Comparison of ENCODE assay signal across 11 cellular contexts in the genomic region with DNA sequence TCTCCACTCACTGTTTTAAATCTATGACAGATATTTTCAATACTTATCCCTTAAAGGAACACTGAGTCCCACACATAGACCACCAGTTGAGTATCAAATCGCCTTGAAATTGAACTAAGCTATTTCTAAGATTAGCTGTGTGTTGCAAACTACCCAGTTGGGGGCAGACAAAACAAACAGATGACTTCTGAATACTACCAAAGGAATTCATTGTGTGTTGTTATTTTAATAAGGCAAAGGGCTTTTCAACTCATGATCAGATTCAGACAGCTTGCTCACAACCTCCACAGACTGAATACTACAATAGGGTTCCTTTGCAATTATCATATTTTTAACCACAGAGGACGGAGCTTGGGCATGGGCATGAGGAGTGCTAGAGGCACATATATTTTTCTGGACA.
DNase-seq lines count a peak whose midpoint lies in the region; ATAC-seq and TF ChIP-seq lines count a peak whose summit lies in the region.
"Had no signal": no experiment of that assay in that cellular context is flagged by ENCODE, and none has a peak within 500 bp of the region (broad histone marks: within the 10 kb centered on the region; RNA-seq: fewer than 3 reads in every experiment).

No MANE protein-coding gene starts in this region.

- H4K20me1 ChIP-seq in SK-N-SH (ENCODE audit: insufficient read depth), result no peaks in the 10 kb centered on the region

- H3K4me2 ChIP-seq in SK-N-SH, result no peak overlapping the region
- H3K4me2 ChIP-seq: A549 had no signal

- no peaks in the 10 kb centered on the region; the same call in none of the 2 replicates for H3K27me3 ChIP-seq in SK-N-SH (ENCODE audit: insufficient read depth)

- H3K4me3 ChIP-seq in SK-N-SH (ENCODE audit: low read depth in 2 of 2, low read length in 1 of 2) (no peak overlapping the region), foreskin fibroblast (ENCODE audit: low read depth in 1 of 2, low read length in 2 of 2) (no peak overlapping the region)
- H3K4me3 ChIP-seq: A549 had no signal

- no peak overlapping the region for H2AFZ ChIP-seq in SK-N-SH (ENCODE audit: low read depth)

- H3K27ac ChIP-seq in SK-N-SH (ENCODE audit: low read depth in 2 of 2, low read length in 1 of 2), result no peak overlapping the region
- H3K27ac ChIP-seq: A549 had no signal

- H3K9ac ChIP-seq in SK-N-SH, result no peak overlapping the region

- peak; percentile 29 for DNase-seq in NCI-H2107 treated with DMSO at 0.1 percent for 48 hours (lab: John Stamatoyannopoulos, UW; ENCODE audit: unreplicated experiment)
- no peak for DNase-seq in NCI-H2107 (lab: John Stamatoyannopoulos, UW)
- DNase-seq in SK-N-SH, result peak; percentile 10
- peak; percentile 24 to 59 for DNase-seq in foreskin fibroblast
- peak; percentile 13 for DNase-seq in smooth muscle cell of the brain vasculature (ENCODE audit: low read depth, low spot score)
- DNase-seq in central memory CD4-positive, alpha-beta T cell, result no peak
- DNase-seq in EL, result no peak
- DNase-seq: Karpas-422, retina had no signal

- TF ChIP-seq EP300 in SK-N-SH (IDR thresholded peaks at IDR 0.05; ENCODE audit: borderline replicate concordance in 1 of 2, low read depth in 1 of 2, low read length in 1 of 2), result no peak

- CTCF ChIA-PET in SK-N-SH (lab: Yijun Ruan, JAX), result interaction anchor here (0.7 to 2.7 kb wide), 24 partner anchors 10 to 484 kb away, joined by 3 to 17 read pairs (median 4); no protein-coding TSS in a partner anchor

- no peaks in the 10 kb centered on the region for H3K9me2 ChIP-seq in SK-N-SH

- peak; percentile 75 for TF ChIP-seq RAD21 in SK-N-SH (IDR thresholded peaks at IDR 0.05; ENCODE audit: low read length)

- ATAC-seq in HG02798 (IDR thresholded peaks at IDR 0.05; ENCODE audit: poor library complexity, unreplicated experiment), result no peak
- ATAC-seq: A549 had no signal

- peak; percentile 53 for TF ChIP-seq CTCF in SK-N-SH (IDR thresholded peaks at IDR 0.05)
- peak; percentile 6 for TF ChIP-seq CTCF in foreskin fibroblast (IDR thresholded peaks at IDR 0.05; ENCODE audit: low read depth, low read length)

- WGBS in SK-N-SH (ENCODE audit: low lambda C conversion rate), result 12% methylated on average over 2 of the region's 2 CpGs

- POLR2A ChIA-PET in SK-N-SH (lab: Yijun Ruan, JAX), result no interaction called here

- no peaks in the 10 kb centered on the region for H3K9me3 ChIP-seq in SK-N-SH
- H3K9me3 ChIP-seq: A549 had no signal

- H3K36me3 ChIP-seq in SK-N-SH (replicated peaks in 1 of 2; ENCODE audit: control insufficient read depth in 1 of 2, insufficient read depth in 2 of 2, low read length in 1 of 2), result no peaks in the 10 kb centered on the region

- H3F3A ChIP-seq in SK-N-SH (replicated peaks; ENCODE audit: insufficient read depth), result no peaks in the 10 kb centered on the region

- no peaks in the 10 kb centered on the region for H3K4me1 ChIP-seq in SK-N-SH (ENCODE audit: control insufficient read depth in 1 of 2, insufficient read depth in 2 of 2, low read depth in 1 of 2, low read length in 1 of 2)
- H3K4me1 ChIP-seq: A549 had no signal

- no peaks in the 10 kb centered on the region for H3K79me2 ChIP-seq in SK-N-SH (ENCODE audit: insufficient read depth)

TF ChIP-seq in SK-N-SH, 30 proteins besides CTCF, POLR2A, EP300 and RAD21:
- TF ChIP-seq SMC3 (IDR thresholded peaks at IDR 0.05; ENCODE audit: low read depth, low read length) (peak; percentile 37; the same call in 1 of the 2 replicates), FOXM1 (IDR thresholded peaks at IDR 0.05; ENCODE audit: low read depth) (no peak)

Comparison
In these comparisons a context has a peak if more than half of its experiments do, and no peak if none do; other contexts are left out.
1. DNase-seq: peak in NCI-H2107 treated with DMSO at 0.1 percent for 48 hours (single experiment), SK-N-SH (single experiment), foreskin fibroblast (2 of 2) and smooth muscle cell of the brain vasculature (single experiment); none in NCI-H2107 (single experiment), central memory CD4-positive, alpha-beta T cell (single experiment) and EL (single experiment).